10 cellular contexts compared by ENCODE assay signal in the genomic region with DNA sequence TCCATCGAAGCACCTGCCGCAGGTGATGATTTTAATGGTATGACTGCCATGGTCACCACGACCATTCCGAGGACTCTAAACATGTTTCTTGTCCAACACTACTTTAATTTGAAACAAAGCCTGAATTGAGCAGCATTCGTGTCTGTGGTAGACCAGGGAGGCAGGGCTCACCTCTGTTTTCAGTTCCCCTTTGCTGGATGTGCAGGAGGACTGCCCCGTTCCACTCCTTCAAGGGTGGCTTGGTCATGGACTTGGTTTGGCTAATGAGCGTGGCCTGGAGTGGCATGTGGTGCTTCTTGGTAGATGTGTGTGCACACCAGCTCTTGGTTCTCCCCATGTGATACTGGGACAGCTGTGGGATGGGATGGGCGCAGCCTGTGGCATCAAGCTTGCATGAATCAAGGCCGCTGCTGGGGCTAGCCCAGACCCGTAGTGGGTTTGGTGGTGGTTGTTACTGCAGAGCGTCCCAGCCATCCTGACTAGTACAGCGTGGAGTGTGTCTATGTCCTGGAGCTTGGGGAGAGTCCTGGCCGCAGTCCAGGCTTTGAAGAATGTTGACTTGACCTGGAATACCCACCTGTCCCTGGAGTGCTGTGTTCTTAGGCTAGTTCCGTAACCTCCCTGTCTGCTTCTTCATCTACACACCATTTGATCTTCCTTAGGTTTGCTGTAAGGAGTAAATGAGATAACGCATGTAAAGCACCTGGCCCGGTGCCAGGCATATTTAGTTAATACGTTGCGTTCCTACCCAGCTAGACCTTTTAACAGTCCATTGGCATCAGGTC. TPM values are rescaled to one million over a fixed set of nuclear protein-coding genes. Genes with fewer than 3 reads are reported as not detected.
A peak's percentile ranks its signal among the peaks of the same experiment; 100 is the strongest.
DNase-seq lines count a peak whose midpoint lies in the region; ATAC-seq and FAIRE-seq lines count a peak whose summit lies in the region.
"Had no signal": no experiment of that assay in that cellular context is flagged by ENCODE, and none has a peak within 500 bp of the region (broad histone marks: within the 10 kb centered on the region; RNA-seq: fewer than 3 reads in every experiment).

No MANE protein-coding gene starts in this region.

- H3K4me1 Mint-ChIP-seq in activated naive CD8-positive, alpha-beta T cell treated with anti-CD3 and anti-CD28 coated beads for 36 hours = peaks cover 3% of the 10 kb centered on the region

- no peaks in the 10 kb centered on the region for H3K36me3 ChIP-seq in small intestine (ENCODE audit: control insufficient read depth in 2 of 2, insufficient read depth in 2 of 2, low read length in 2 of 2)

- peaks cover 1% of the 10 kb centered on the region for H3K9me3 ChIP-seq in small intestine (ENCODE audit: control insufficient read depth, low read depth)

- peak; percentile 85 for ATAC-seq in GM19397 (IDR thresholded peaks at IDR 0.05; ENCODE audit: unreplicated experiment)
- peak; percentile 89 for ATAC-seq in HG02798 (IDR thresholded peaks at IDR 0.05; ENCODE audit: poor library complexity, unreplicated experiment)

- DNase-seq in HT-29 (ENCODE audit: low spot score) (peak; percentile 3), small intestine (peak; percentile 59), HuH-7 (ENCODE audit: low spot score) (no peak), GM19238 (ENCODE audit: insufficient read length, low spot score) (no peak)
- DNase-seq in activated naive CD8-positive, alpha-beta T cell treated with anti-CD3 and anti-CD28 coated beads for 36 hours = no peak
- DNase-seq: mesenchymal stem cell, NCI-H2029 had no signal

- H3K27me3 ChIP-seq in small intestine (ENCODE audit: control insufficient read depth in 2 of 2, insufficient read depth in 2 of 2, low read length in 2 of 2) = no peaks in the 10 kb centered on the region

- no peak overlapping the region for H3K4me3 ChIP-seq in small intestine (ENCODE audit: low read depth in 1 of 2, low read length in 2 of 2)

- peaks cover 11% of the 10 kb centered on the region for H3K9me3 Mint-ChIP-seq in activated naive CD8-positive, alpha-beta T cell treated with anti-CD3 and anti-CD28 coated beads for 36 hours

- FAIRE-seq in small intestine (lab: Jason Lieb, UNC) = no peak

- H3K27ac ChIP-seq in small intestine (ENCODE audit: low read depth in 1 of 2, low read length in 1 of 2) = no peak overlapping the region

- H3K4me1 ChIP-seq in small intestine (ENCODE audit: control insufficient read depth in 2 of 2, insufficient read depth in 1 of 2, low read depth in 1 of 2, low read length in 1 of 2) = no peaks in the 10 kb centered on the region

- no peak overlapping the region for H3K27ac Mint-ChIP-seq in activated naive CD8-positive, alpha-beta T cell treated with anti-CD3 and anti-CD28 coated beads for 36 hours
- H3K27ac Mint-ChIP-seq: brain had no signal

- H3K27me3 Mint-ChIP-seq in activated naive CD8-positive, alpha-beta T cell treated with anti-CD3 and anti-CD28 coated beads for 36 hours = no peaks in the 10 kb centered on the region

- H3K36me3 Mint-ChIP-seq in activated naive CD8-positive, alpha-beta T cell treated with anti-CD3 and anti-CD28 coated beads for 36 hours = peaks cover 64% of the 10 kb centered on the region

- no peak overlapping the region for H3K4me3 Mint-ChIP-seq in activated naive CD8-positive, alpha-beta T cell treated with anti-CD3 and anti-CD28 coated beads for 36 hours
- H3K4me3 Mint-ChIP-seq: brain had no signal

- 51 to 78% (median 67%) methylated on average over 18 of the region's 18 CpGs for WGBS in small intestine, 3 donors

RNA-seq across cellular contexts. Expression of gene MGMT, which starts 34.8 kb away (rescaled TPM):
- total RNA-seq in HT-29 (2014; rRNA removed; shearing (Covaris generic)) = 25.7 and 32.7 TPM in 2 replicates
- polyA plus RNA-seq in small intestine = 10 to 100 TPM in 2 of 3 donors, 1 to 10 TPM in 1; 9.8 to 22.4 (median 14.0) TPM
- 10 to 100 TPM; 20.9 to 23.3 TPM for total RNA-seq in activated naive CD8-positive, alpha-beta T cell treated with anti-CD3 and anti-CD28 coated beads for 36 hours

Comparison
In these comparisons a context has a peak if more than half of its experiments do, and no peak if none do; other contexts are left out.
1. DNase-seq: peak in HT-29 (single experiment) and small intestine (single experiment); none in activated naive CD8-positive, alpha-beta T cell treated with anti-CD3 and anti-CD28 coated beads for 36 hours (single experiment), HuH-7 (single experiment) and GM19238 (single experiment).